ENCODE assay signal across 7 cellular contexts in genomic region chr7:4111166-4111565, GRCh38.
"Had no signal": no experiment of that assay in that cellular context is flagged by ENCODE, and none has a peak within 500 bp of the region (broad histone marks: within the 10 kb centered on the region; RNA-seq: fewer than 3 reads in every experiment).

No MANE protein-coding gene starts in this region.

- H3K4me2 ChIP-seq: GM23338 had no signal

- ATAC-seq: GM23338 had no signal

- FAIRE-seq: H1, H54, HTR-8/SVneo had no signal

- H3K4me3 ChIP-seq: GM23338 had no signal

- H2AFZ ChIP-seq: GM23338 had no signal

- DNase-seq: H9, HCEC 1CT, IMR-90 had no signal
